In the genomic region with DNA sequence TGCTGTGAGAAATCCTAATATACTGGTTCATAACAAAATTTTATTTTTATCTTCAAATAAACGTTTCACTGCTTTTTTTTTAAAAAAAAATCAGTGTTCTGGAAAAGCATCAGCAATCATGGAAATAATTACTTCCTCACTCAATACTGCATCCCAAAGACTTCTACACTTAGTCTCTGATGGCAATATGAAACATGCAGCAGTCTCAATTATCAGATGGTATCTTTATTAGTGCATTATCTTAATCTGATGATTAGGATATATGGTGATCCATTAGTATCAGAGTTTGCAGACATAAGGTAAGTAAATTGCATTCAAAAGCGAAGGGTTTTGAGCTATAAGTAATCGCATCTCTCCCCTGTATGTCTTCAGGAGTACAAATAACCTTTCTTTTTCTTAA, we compare ENCODE assay signal across 29 cellular contexts.
"Had no signal": no experiment of that assay in that cellular context is flagged by ENCODE, and none has a peak within 500 bp of the region (broad histone marks: within the 10 kb centered on the region; RNA-seq: fewer than 3 reads in every experiment).

No MANE protein-coding gene starts in this region.

- H3K9me3 Mint-ChIP-seq: activated B cell treated with CpG ODN at 0.5 μM for 24 hours; activated CD4-positive, alpha-beta memory T cell treated with anti-CD3 and anti-CD28 coated beads for 36 hours; activated CD4-positive, alpha-beta T cell treated with anti-CD3 and anti-CD28 coated beads, Interleukin-2, amount 10 ng/mL, durations not matched to agents 24 days and 14 days; activated CD8-positive, alpha-beta T cell treated with anti-CD3 and anti-CD28 coated beads for 36 hours; activated naive CD4-positive, alpha-beta T cell treated with anti-CD3 and anti-CD28 coated beads for 36 hours; activated naive CD4-positive, alpha-beta T cell treated with anti-CD3 and anti-CD28 coated beads, Interleukin-2, amount 50 U/mL, for 72 hours; activated naive CD8-positive, alpha-beta T cell treated with anti-CD3 and anti-CD28 coated beads for 36 hours; activated T-cell treated with anti-CD3 and anti-CD28 coated beads, Interleukin-2, amount 50 U/mL, for 4 hours; activated T-cell treated with anti-CD3 and anti-CD28 coated beads, Interleukin-2, amount 50 U/mL, for 72 hours; activated T-helper 1 cell treated with anti-CD3 and anti-CD28 coated beads, Interleukin-12 subunit alpha, Interleukin-12 subunit beta, Interleukin-2, Interleukin-4 antibody, amounts not matched to agents 30 ng/mL and 10 ng/mL and 1 ng/mL, durations not matched to agents 14 hours and 24 hours and 36 hours; activated T-helper 17 cell treated with anti-CD3 and anti-CD28 coated beads, Interleukin-2, amount 50 U/mL, for 72 hours had no signal

- H3K27ac Mint-ChIP-seq: activated B cell treated with CpG ODN at 0.5 μM for 24 hours; activated CD4-positive, alpha-beta memory T cell treated with anti-CD3 and anti-CD28 coated beads for 36 hours; activated CD4-positive, alpha-beta T cell treated with anti-CD3 and anti-CD28 coated beads, Interleukin-2, amount 10 ng/mL, durations not matched to agents 24 days and 14 days; activated CD8-positive, alpha-beta T cell treated with anti-CD3 and anti-CD28 coated beads for 36 hours; activated naive CD4-positive, alpha-beta T cell treated with anti-CD3 and anti-CD28 coated beads for 36 hours; activated naive CD4-positive, alpha-beta T cell treated with anti-CD3 and anti-CD28 coated beads, Interleukin-2, amount 50 U/mL, for 72 hours; activated naive CD8-positive, alpha-beta T cell treated with anti-CD3 and anti-CD28 coated beads for 36 hours; activated T-cell treated with anti-CD3 and anti-CD28 coated beads, Interleukin-2, amount 50 U/mL, for 72 hours; activated T-helper 1 cell treated with anti-CD3 and anti-CD28 coated beads, Interleukin-12 subunit alpha, Interleukin-12 subunit beta, Interleukin-2, Interleukin-4 antibody, amounts not matched to agents 30 ng/mL and 10 ng/mL and 1 ng/mL, durations not matched to agents 14 hours and 24 hours and 36 hours; activated T-helper 17 cell treated with anti-CD3 and anti-CD28 coated beads, Interleukin-2, amount 50 U/mL, for 72 hours; T-helper 17 cell had no signal

- H3K27me3 Mint-ChIP-seq: activated CD4-positive, alpha-beta memory T cell treated with anti-CD3 and anti-CD28 coated beads for 36 hours; activated CD8-positive, alpha-beta T cell treated with anti-CD3 and anti-CD28 coated beads for 36 hours; activated T-helper 17 cell treated with anti-CD3 and anti-CD28 coated beads, Interleukin-2, amount 50 U/mL, for 72 hours; T-helper 17 cell had no signal

- H3K9me3 ChIP-seq: adrenal gland, body of pancreas, breast epithelium had no signal

- H3K27ac ChIP-seq: adrenal gland, body of pancreas, brain microvascular endothelial cell, breast epithelium, VCaP had no signal

- H3K4me3 Mint-ChIP-seq: activated CD4-positive, alpha-beta memory T cell treated with anti-CD3 and anti-CD28 coated beads for 36 hours; activated naive CD4-positive, alpha-beta T cell treated with anti-CD3 and anti-CD28 coated beads for 36 hours; activated T-helper 1 cell treated with anti-CD3 and anti-CD28 coated beads, Interleukin-12 subunit alpha, Interleukin-12 subunit beta, Interleukin-2, Interleukin-4 antibody, amounts not matched to agents 30 ng/mL and 10 ng/mL and 1 ng/mL, durations not matched to agents 14 hours and 24 hours and 36 hours had no signal

- H3K36me3 ChIP-seq: adrenal gland, brain microvascular endothelial cell, breast epithelium had no signal

- FAIRE-seq: TTC549 had no signal

- DNase-seq: activated CD4-positive, alpha-beta memory T cell treated with anti-CD3 and anti-CD28 coated beads for 36 hours; activated CD4-positive, alpha-beta T cell treated with anti-CD3 and anti-CD28 coated beads, Interleukin-2, amount 50 U/mL, for 1 hour; activated CD4-positive, alpha-beta T cell treated with anti-CD3 and anti-CD28 coated beads, Interleukin-2, amount 50 U/mL, for 4 hours; activated CD4-positive, CD25-positive, alpha-beta regulatory T cell treated with anti-CD3 and anti-CD28 coated beads, Interleukin-2, amount 50 U/mL, for 72 hours; activated CD8-positive, alpha-beta memory T cell treated with anti-CD3 and anti-CD28 coated beads, Interleukin-2, amount 50 U/mL, for 4 hours; activated CD8-positive, alpha-beta T cell treated with anti-CD3 and anti-CD28 coated beads for 36 hours; activated effector memory CD4-positive, alpha-beta T cell treated with anti-CD3 and anti-CD28 coated beads, Interleukin-2, amount 50 U/mL, for 16 hours; activated gamma-delta T cell treated with Interleukin-2 at 50 U/mL for 16 hours; activated naive CD4-positive, alpha-beta T cell; activated naive CD4-positive, alpha-beta T cell treated with anti-CD3 and anti-CD28 coated beads for 36 hours; activated naive CD4-positive, alpha-beta T cell treated with anti-CD3 and anti-CD28 coated beads, Interleukin-2, amount 50 U/mL, for 16 hours; activated naive CD8-positive, alpha-beta T cell treated with anti-CD3 and anti-CD28 coated beads for 36 hours; activated T-cell treated with anti-CD3 and anti-CD28 coated beads for 4 hours; activated T-cell treated with anti-CD3 and anti-CD28 coated beads, Interleukin-2, amount 50 U/mL, for 4 hours; activated T-cell treated with anti-CD3 and anti-CD28 coated beads, Interleukin-2, amount 50 U/mL, for 72 hours; aorta; T-helper 17 cell; T-helper 9 cell had no signal

- H3K36me3 Mint-ChIP-seq: activated CD4-positive, alpha-beta memory T cell treated with anti-CD3 and anti-CD28 coated beads for 36 hours; activated naive CD4-positive, alpha-beta T cell treated with anti-CD3 and anti-CD28 coated beads, Interleukin-2, amount 50 U/mL, for 72 hours; activated naive CD8-positive, alpha-beta T cell treated with anti-CD3 and anti-CD28 coated beads for 36 hours had no signal

- H3K4me3 ChIP-seq: adrenal gland, body of pancreas, breast epithelium had no signal
